In the genomic region with DNA sequence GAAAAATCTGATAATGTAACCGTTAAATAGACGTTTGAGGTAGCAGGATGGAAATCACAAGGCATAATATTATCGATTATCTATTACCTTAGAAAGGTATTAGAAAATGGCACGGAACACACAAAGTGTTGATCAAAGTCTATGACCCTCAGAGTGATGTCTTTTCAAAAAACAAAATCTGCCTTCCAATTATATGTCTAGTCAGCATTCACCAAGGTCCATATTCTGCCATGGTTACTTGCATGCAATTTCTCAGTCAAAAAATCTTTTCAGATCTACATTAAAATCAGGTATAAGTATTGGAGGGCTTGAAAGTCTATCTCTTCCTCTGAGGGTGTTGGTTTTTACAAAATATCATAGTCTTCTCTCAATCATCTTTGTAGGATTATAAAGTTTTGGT, we compare ENCODE assay signal across 31 cellular contexts.
"Had no signal": no experiment of that assay in that cellular context is flagged by ENCODE, and none has a peak within 500 bp of the region (broad histone marks: within the 10 kb centered on the region; RNA-seq: fewer than 3 reads in every experiment).

No MANE protein-coding gene starts in this region.

- H3K27me3 Mint-ChIP-seq: natural killer cell treated with Interleukin-12 subunit alpha and Interleukin-12 subunit beta and Interleukin-15 and Interleukin-18, amount 100 ng/mL, for 72 hours; stimulated activated memory B cell treated with anti-CD40 and anti-IgM and Interleukin-4, amounts not matched to agents 10 μg/mL and 1 μg/mL and 100 μg/mL, for 72 hours; stimulated activated naive CD8-positive, alpha-beta T cell treated with anti-CD3 and anti-CD28 coated beads, Interleukin-15, amount 100 ng/mL, for 72 hours had no signal

- H3K36me3 ChIP-seq: neural progenitor cell, ovary, spleen, suprapubic skin, tibial artery, transverse colon, upper lobe of right lung, uterus had no signal

- H3K36me3 Mint-ChIP-seq: naive thymus-derived CD8-positive, alpha-beta T cell; natural killer cell treated with Interleukin-12 subunit alpha and Interleukin-12 subunit beta and Interleukin-15 and Interleukin-18, amount 100 ng/mL, for 72 hours; neural progenitor cell; stimulated activated memory B cell treated with anti-CD40 and anti-IgM and Interleukin-4, amounts not matched to agents 10 μg/mL and 1 μg/mL and 100 μg/mL, for 72 hours; type B pancreatic cell had no signal

- H3K4me3 ChIP-seq: neural progenitor cell, ovary, psoas muscle, skin epidermis, smooth muscle cell, spleen, suprapubic skin, testis, tibial artery, transverse colon, upper lobe of right lung, uterus had no signal

- H3K27ac ChIP-seq: neural progenitor cell, ovary, parathyroid adenoma, psoas muscle, skin epidermis, spleen, suprapubic skin, testis, tibial artery, transverse colon, upper lobe of right lung, uterus had no signal

- H3K4me1 Mint-ChIP-seq: neural progenitor cell; stimulated activated memory B cell treated with anti-CD40 and anti-IgM and Interleukin-4, amounts not matched to agents 10 μg/mL and 1 μg/mL and 100 μg/mL, for 72 hours; stimulated activated naive CD8-positive, alpha-beta T cell treated with anti-CD3 and anti-CD28 coated beads, Interleukin-15, amount 100 ng/mL, for 72 hours had no signal

- H3K9ac ChIP-seq: neural progenitor cell, parathyroid adenoma had no signal

- DNase-seq: naive thymus-derived CD8-positive, alpha-beta T cell; occipital lobe; ovary; posterior cingulate gyrus; psoas muscle; right cardiac atrium; spleen; stimulated activated CD4-positive, alpha-beta T cell treated with anti-CD3 and anti-CD28 coated beads, Interleukin-12 subunit alpha, Interleukin-12 subunit beta, amount 100 ng/mL, for 4 hours; stimulated activated CD4-positive, alpha-beta T cell treated with anti-CD3 and anti-CD28 coated beads, Interleukin-1b, Interleukin-23, amount 100 ng/mL, for 48 hours; stimulated activated CD4-positive, alpha-beta T cell treated with anti-CD3 and anti-CD28 coated beads, Interleukin-4, amount 100 ng/mL, for 1 hour; stimulated activated CD4-positive, alpha-beta T cell treated with anti-CD3 and anti-CD28 coated beads, Interleukin-4, amount 100 ng/mL, for 4 hours; stimulated activated CD8-positive, alpha-beta memory T cell treated with anti-CD3 and anti-CD28 coated beads, Interleukin-4, amount 100 ng/mL, for 48 hours; stimulated activated naive CD4-positive, alpha-beta T cell; stimulated activated naive CD8-positive, alpha-beta T cell treated with anti-CD3 and anti-CD28 coated beads, Interleukin-15, amount 100 ng/mL, for 72 hours; stimulated activated naive CD8-positive, alpha-beta T cell treated with anti-CD3 and anti-CD28 coated beads, Interleukin-15, Interleukin-2, amounts not matched to agents 100 U/mL and 50 U/mL, for 24 hours; substantia nigra; testis; tibial artery; transverse colon; upper lobe of right lung; uterus had no signal

- H3K4me2 ChIP-seq: neural progenitor cell, smooth muscle cell had no signal

- H3K9me3 ChIP-seq: ovary, psoas muscle, spleen, suprapubic skin, testis, tibial artery, transverse colon, upper lobe of right lung, uterus had no signal

- H3K27me3 ChIP-seq: neural progenitor cell, ovary, spleen, testis, tibial artery, transverse colon, upper lobe of right lung, uterus had no signal

- H3K27ac Mint-ChIP-seq: naive thymus-derived CD8-positive, alpha-beta T cell; natural killer cell treated with Interleukin-12 subunit alpha and Interleukin-12 subunit beta and Interleukin-15 and Interleukin-18, amount 100 ng/mL, for 72 hours; neural progenitor cell; progenitor cell of endocrine pancreas; stimulated activated memory B cell treated with anti-CD40 and anti-IgM and Interleukin-4, amounts not matched to agents 10 μg/mL and 1 μg/mL and 100 μg/mL, for 72 hours; stimulated activated naive CD8-positive, alpha-beta T cell treated with anti-CD3 and anti-CD28 coated beads, Interleukin-15, amount 100 ng/mL, for 72 hours; type B pancreatic cell had no signal

- H3K9me3 Mint-ChIP-seq: neural progenitor cell; stimulated activated memory B cell treated with anti-CD40 and anti-IgM and Interleukin-4, amounts not matched to agents 10 μg/mL and 1 μg/mL and 100 μg/mL, for 72 hours; stimulated activated naive CD8-positive, alpha-beta T cell treated with anti-CD3 and anti-CD28 coated beads, Interleukin-15, amount 100 ng/mL, for 72 hours; type B pancreatic cell had no signal

- ATAC-seq: naive thymus-derived CD8-positive, alpha-beta T cell; natural killer cell treated with Interleukin-12 subunit alpha and Interleukin-12 subunit beta and Interleukin-15 and Interleukin-18, amount 100 ng/mL, for 72 hours; psoas muscle; right cardiac atrium; sciatic nerve; stimulated activated memory B cell treated with anti-CD40 and anti-IgM and Interleukin-4, amounts not matched to agents 10 μg/mL and 1 μg/mL and 100 μg/mL, for 72 hours; stimulated activated naive CD8-positive, alpha-beta T cell treated with anti-CD3 and anti-CD28 coated beads, Interleukin-15, amount 100 ng/mL, for 72 hours; stimulated activated naive CD8-positive, alpha-beta T cell treated with anti-CD3 and anti-CD28 coated beads, Interleukin-15, Interleukin-2, amounts not matched to agents 100 U/mL and 50 U/mL, for 24 hours; upper lobe of right lung had no signal

- H3K4me3 Mint-ChIP-seq: naive thymus-derived CD8-positive, alpha-beta T cell; natural killer cell treated with Interleukin-12 subunit alpha and Interleukin-12 subunit beta and Interleukin-15 and Interleukin-18, amount 100 ng/mL, for 72 hours; neural progenitor cell; stimulated activated memory B cell treated with anti-CD40 and anti-IgM and Interleukin-4, amounts not matched to agents 10 μg/mL and 1 μg/mL and 100 μg/mL, for 72 hours; stimulated activated naive CD8-positive, alpha-beta T cell treated with anti-CD3 and anti-CD28 coated beads, Interleukin-15, amount 100 ng/mL, for 72 hours; type B pancreatic cell had no signal

- H3K4me1 ChIP-seq: parathyroid adenoma, psoas muscle, spleen, suprapubic skin, testis, tibial artery, transverse colon, upper lobe of right lung, uterus had no signal

- H3K79me2 ChIP-seq: parathyroid adenoma had no signal

- H2AFZ ChIP-seq: neural progenitor cell, parathyroid adenoma had no signal
